1 cellular context compared by ENCODE assay signal in the genomic region with DNA sequence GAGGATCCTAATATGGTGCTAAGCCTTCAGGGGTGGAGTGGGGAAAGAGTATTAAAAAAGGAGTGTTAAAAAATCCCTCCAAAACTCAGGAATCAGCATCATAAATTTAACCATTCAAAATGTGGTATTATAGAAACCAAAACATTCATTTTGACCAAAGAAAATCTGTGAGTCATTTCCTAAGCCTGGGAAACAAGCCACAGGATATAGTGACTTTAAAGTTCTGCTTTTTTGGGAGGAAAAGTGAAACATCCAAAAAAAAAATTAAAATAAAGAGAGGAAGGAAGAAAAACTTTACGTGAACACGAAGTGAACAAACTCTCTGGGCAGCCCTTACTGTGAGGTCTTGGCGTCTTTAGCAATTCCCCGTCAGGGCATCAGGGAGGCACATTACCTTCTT.
TF ChIP-seq lines count a peak whose summit lies in the region.

No MANE protein-coding gene starts in this region.

TF ChIP-seq in GM12878, 131 proteins besides CTCF, POLR2A, EP300 and RAD21 (continued from another document):
- TF ChIP-seq, protein P1, sequence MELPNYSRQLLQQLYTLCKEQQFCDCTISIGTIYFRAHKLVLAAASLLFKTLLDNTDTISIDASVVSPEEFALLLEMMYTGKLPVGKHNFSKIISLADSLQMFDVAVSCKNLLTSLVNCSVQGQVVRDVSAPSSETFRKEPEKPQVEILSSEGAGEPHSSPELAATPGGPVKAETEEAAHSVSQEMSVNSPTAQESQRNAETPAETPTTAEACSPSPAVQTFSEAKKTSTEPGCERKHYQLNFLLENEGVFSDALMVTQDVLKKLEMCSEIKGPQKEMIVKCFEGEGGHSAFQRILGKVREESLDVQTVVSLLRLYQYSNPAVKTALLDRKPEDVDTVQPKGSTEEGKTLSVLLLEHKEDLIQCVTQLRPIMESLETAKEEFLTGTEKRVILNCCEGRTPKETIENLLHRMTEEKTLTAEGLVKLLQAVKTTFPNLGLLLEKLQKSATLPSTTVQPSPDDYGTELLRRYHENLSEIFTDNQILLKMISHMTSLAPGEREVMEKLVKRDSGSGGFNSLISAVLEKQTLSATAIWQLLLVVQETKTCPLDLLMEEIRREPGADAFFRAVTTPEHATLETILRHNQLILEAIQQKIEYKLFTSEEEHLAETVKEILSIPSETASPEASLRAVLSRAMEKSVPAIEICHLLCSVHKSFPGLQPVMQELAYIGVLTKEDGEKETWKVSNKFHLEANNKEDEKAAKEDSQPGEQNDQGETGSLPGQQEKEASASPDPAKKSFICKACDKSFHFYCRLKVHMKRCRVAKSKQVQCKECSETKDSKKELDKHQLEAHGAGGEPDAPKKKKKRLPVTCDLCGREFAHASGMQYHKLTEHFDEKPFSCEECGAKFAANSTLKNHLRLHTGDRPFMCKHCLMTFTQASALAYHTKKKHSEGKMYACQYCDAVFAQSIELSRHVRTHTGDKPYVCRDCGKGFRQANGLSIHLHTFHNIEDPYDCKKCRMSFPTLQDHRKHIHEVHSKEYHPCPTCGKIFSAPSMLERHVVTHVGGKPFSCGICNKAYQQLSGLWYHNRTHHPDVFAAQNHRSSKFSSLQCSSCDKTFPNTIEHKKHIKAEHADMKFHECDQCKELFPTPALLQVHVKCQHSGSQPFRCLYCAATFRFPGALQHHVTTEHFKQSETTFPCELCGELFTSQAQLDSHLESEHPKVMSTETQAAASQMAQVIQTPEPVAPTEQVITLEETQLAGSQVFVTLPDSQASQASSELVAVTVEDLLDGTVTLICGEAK (IDR thresholded peaks at IDR 0.05; ENCODE audit: borderline replicate concordance): 0 out of 2 replicates have a peak, but pooled peaks have one; percentile 14
